In the genomic region with DNA sequence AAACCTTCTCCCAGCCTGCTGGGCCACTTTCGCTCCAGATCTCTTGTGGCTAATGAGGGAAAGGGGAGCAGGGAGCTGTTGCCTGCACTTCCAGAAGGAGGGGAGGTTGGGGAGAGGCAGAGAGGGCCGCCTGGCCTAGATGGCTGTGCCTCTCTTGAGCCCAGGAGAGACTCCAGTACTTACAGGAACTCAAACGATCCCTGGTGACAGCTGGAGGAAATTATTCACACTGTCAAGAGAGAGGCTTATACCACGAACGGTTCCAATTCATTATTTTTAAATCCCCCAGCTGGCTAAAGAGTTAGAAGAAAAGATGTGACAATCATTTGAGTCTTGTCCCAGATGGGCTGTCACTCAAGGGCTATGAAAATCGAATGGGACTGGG, we compare ENCODE assay signal across 13 cellular contexts.
DNase-seq lines count a peak whose midpoint lies in the region; ATAC-seq and TF ChIP-seq lines count a peak whose summit lies in the region.
"Had no signal": no experiment of that assay in that cellular context is flagged by ENCODE, and none has a peak within 500 bp of the region (broad histone marks: within the 10 kb centered on the region; RNA-seq: fewer than 3 reads in every experiment).

No MANE protein-coding gene starts in this region.

- H3K27ac Mint-ChIP-seq in T-helper 17 cell = peak overlapping the region; percentile 94
- no peak overlapping the region for H3K27ac Mint-ChIP-seq in activated naive CD8-positive, alpha-beta T cell treated with anti-CD3 and anti-CD28 coated beads for 36 hours

- no peaks in the 10 kb centered on the region for H3K36me3 Mint-ChIP-seq in T-helper 17 cell (ENCODE audit: low read depth)
- H3K36me3 Mint-ChIP-seq in activated naive CD8-positive, alpha-beta T cell treated with anti-CD3 and anti-CD28 coated beads for 36 hours = no peaks in the 10 kb centered on the region

- no peaks in the 10 kb centered on the region for H3K36me3 ChIP-seq in right lobe of liver
- no peaks in the 10 kb centered on the region for H3K36me3 ChIP-seq in stomach
- no peaks in the 10 kb centered on the region for H3K36me3 ChIP-seq in breast epithelium

- TF ChIP-seq EP300 in stomach (IDR thresholded peaks at IDR 0.05) = no peak

- POLR2A ChIA-PET in HEK293T (lab: Yijun Ruan, JAX) = no interaction called here

- peaks cover 20% of the 10 kb centered on the region for H3K4me1 Mint-ChIP-seq in T-helper 17 cell
- H3K4me1 Mint-ChIP-seq in activated naive CD8-positive, alpha-beta T cell treated with anti-CD3 and anti-CD28 coated beads for 36 hours = peaks cover 21% of the 10 kb centered on the region

- 7% methylated on average over 5 of the region's 6 CpGs for WGBS in right lobe of liver (ENCODE audit: insufficient coverage, low coverage, low lambda C conversion rate, missing lambda C conversion rate)
- 25 to 39% (median 34%) methylated on average over 1 to 6 of the region's 6 CpGs for WGBS in stomach, 5 donors

- H3K4me3 ChIP-seq in right lobe of liver = no peak overlapping the region
- H3K4me3 ChIP-seq in stomach = no peak overlapping the region
- H3K4me3 ChIP-seq in breast epithelium = no peak overlapping the region

- no peak for ATAC-seq in T-helper 17 cell
- peak in 3 of 4 donors; percentile 1 to 10 (median 2) for ATAC-seq in right lobe of liver

- H3K27ac ChIP-seq in right lobe of liver (peak overlapping the region in 2 of 3 donors; percentile 7 to 44), stomach (peak overlapping the region in 3 of 5 donors; percentile 46 to 85 (median 81)), breast epithelium (peak overlapping the region in 1 of 2 donors; percentile 43)

- DNase-seq in HEK293T (ENCODE audit: extremely low spot score) (no peak), T-helper 17 cell (no peak), right lobe of liver (no peak), stomach (no peak), GOT3 (lab: John Stamatoyannopoulos, UW) (no peak), NCI-H446 (lab: John Stamatoyannopoulos, UW) (no peak), breast epithelium (ENCODE audit: low spot score in 2 of 2) (no peak)
- no peak for DNase-seq in activated naive CD8-positive, alpha-beta T cell treated with anti-CD3 and anti-CD28 coated beads for 36 hours
- DNase-seq: activated CD4-positive, CD25-positive, alpha-beta regulatory T cell; activated T-cell treated with anti-CD3 and anti-CD28 coated beads, Interleukin-2, amount 50 U/mL, for 1 hour; DND-41; NCI-H446 treated with DMSO at 0.1 percent for 48 hours; stimulated activated CD4-positive, alpha-beta T cell treated with anti-CD3 and anti-CD28 coated beads, Interleukin-15, amount 100 ng/mL, for 24 hours had no signal

- H3K27me3 Mint-ChIP-seq in T-helper 17 cell = no peaks in the 10 kb centered on the region
- no peaks in the 10 kb centered on the region for H3K27me3 Mint-ChIP-seq in activated naive CD8-positive, alpha-beta T cell treated with anti-CD3 and anti-CD28 coated beads for 36 hours

- H3K9me3 Mint-ChIP-seq in activated naive CD8-positive, alpha-beta T cell treated with anti-CD3 and anti-CD28 coated beads for 36 hours = no peaks in the 10 kb centered on the region

- H3K9me3 ChIP-seq in T-helper 17 cell (ENCODE audit: control insufficient read depth, low read length, poor library complexity, severe bottlenecking) (no peaks in the 10 kb centered on the region), right lobe of liver (no peaks in the 10 kb centered on the region), stomach (peaks cover 0 to under 1% (median 0%) of the 10 kb centered on the region in 4 donors), breast epithelium (no peaks in the 10 kb centered on the region)

- TF ChIP-seq POLR2A in right lobe of liver (IDR thresholded peaks at IDR 0.05) (no peak), stomach (IDR thresholded peaks at IDR 0.05) (no peak), breast epithelium (IDR thresholded peaks at IDR 0.05) (no peak)

- no peak overlapping the region for H3K4me3 Mint-ChIP-seq in T-helper 17 cell
- no peak overlapping the region for H3K4me3 Mint-ChIP-seq in activated naive CD8-positive, alpha-beta T cell treated with anti-CD3 and anti-CD28 coated beads for 36 hours

- H3K27me3 ChIP-seq in right lobe of liver = no peaks in the 10 kb centered on the region
- peaks cover 0 to 4% (median 0%) of the 10 kb centered on the region in 3 donors for H3K27me3 ChIP-seq in stomach
- H3K27me3 ChIP-seq in breast epithelium = peaks cover 0 to 51% of the 10 kb centered on the region in 2 donors

- H3K4me1 ChIP-seq in right lobe of liver (peaks cover 0 to 14% (median 0%) of the 10 kb centered on the region in 4 donors), stomach (peaks cover 11 to 29% (median 21%) of the 10 kb centered on the region in 4 donors), breast epithelium (peaks cover 0 to 5% of the 10 kb centered on the region in 2 donors)

- no peak for TF ChIP-seq CTCF in right lobe of liver (IDR thresholded peaks at IDR 0.05)
- TF ChIP-seq CTCF in stomach (IDR thresholded peaks at IDR 0.05) = no peak
- TF ChIP-seq CTCF in breast epithelium (IDR thresholded peaks at IDR 0.05) = no peak

- CTCF ChIA-PET in HEK293T (lab: Yijun Ruan, JAX) = interaction anchor here (0.7 kb wide), 1 partner anchor 544 kb away, joined by 3 read pairs; no protein-coding TSS in a partner anchor

- intact Hi-C loops in right lobe of liver (cut with DNase I) (no loop called here), stomach (cut with DNase I; ENCODE audit: low total_unique reads) (no loop called here), breast epithelium (cut with DNase I; ENCODE audit: low total_unique reads) (no loop called here)

TF ChIP-seq in HEK293T, 16 proteins besides CTCF, POLR2A, EP300 and RAD21:
- TF ChIP-seq, protein P1, sequence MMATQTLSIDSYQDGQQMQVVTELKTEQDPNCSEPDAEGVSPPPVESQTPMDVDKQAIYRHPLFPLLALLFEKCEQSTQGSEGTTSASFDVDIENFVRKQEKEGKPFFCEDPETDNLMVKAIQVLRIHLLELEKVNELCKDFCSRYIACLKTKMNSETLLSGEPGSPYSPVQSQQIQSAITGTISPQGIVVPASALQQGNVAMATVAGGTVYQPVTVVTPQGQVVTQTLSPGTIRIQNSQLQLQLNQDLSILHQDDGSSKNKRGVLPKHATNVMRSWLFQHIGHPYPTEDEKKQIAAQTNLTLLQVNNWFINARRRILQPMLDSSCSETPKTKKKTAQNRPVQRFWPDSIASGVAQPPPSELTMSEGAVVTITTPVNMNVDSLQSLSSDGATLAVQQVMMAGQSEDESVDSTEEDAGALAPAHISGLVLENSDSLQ (IDR thresholded peaks at IDR 0.05) = peak; percentile 29; the same call in 1 of the 2 replicates
- TF ChIP-seq L3MBTL2 (conservative IDR thresholded peaks at IDR 0.05) = no peak
- TF ChIP-seq FOXM1 (IDR thresholded peaks at IDR 0.05; ENCODE audit: borderline replicate concordance) = no peak
